2 cellular contexts compared by ENCODE assay signal in the genomic region with DNA sequence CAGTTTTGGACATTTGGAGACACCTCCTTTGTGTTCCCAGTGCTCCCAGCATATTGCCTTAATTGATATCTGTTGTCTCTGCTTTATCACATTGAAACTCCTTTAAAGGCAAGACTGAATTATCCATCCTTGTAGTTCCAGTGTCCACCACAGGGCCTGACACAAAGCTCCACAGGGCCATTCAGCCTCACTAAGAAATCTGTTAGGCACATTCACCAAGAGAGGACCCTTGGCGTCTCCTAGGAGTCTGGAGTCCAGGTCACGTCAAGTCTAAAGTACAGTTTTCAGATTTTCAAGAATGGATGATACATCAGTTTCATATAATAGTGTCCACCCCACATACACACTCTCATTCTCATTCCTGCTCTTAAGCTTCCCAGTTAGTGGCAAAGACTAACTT.
TF ChIP-seq lines count a peak whose summit lies in the region.

No MANE protein-coding gene starts in this region.

TF ChIP-seq in IMR-90, 13 proteins besides CTCF, POLR2A, EP300 and RAD21:
- TF ChIP-seq ELK1 (IDR thresholded peaks at IDR 0.05; ENCODE audit: borderline replicate concordance, low read depth, low read length) (no peak), CEBPB (IDR thresholded peaks at IDR 0.05; ENCODE audit: low read depth, low read length) (no peak), MXI1 (IDR thresholded peaks at IDR 0.05; ENCODE audit: borderline replicate concordance, low read depth, low read length) (no peak), SMC3 (IDR thresholded peaks at IDR 0.05; ENCODE audit: low read depth, low read length) (no peak), MAFK (IDR thresholded peaks at IDR 0.05; ENCODE audit: low read depth, low read length) (no peak), RFX5 (IDR thresholded peaks at IDR 0.05; ENCODE audit: low read depth, low read length) (no peak), RCOR1 (IDR thresholded peaks at IDR 0.05; ENCODE audit: insufficient replicate concordance, low read length) (no peak), CHD1 (IDR thresholded peaks at IDR 0.05; ENCODE audit: low read depth, low read length) (no peak), FOS (IDR thresholded peaks at IDR 0.05; ENCODE audit: low read depth, low read length) (no peak), MAZ (IDR thresholded peaks at IDR 0.05; ENCODE audit: borderline replicate concordance, low read depth, low read length) (no peak), BHLHE40 (IDR thresholded peaks at IDR 0.05; ENCODE audit: low read depth, low read length) (no peak), NFE2L2 (IDR thresholded peaks at IDR 0.05; ENCODE audit: low read depth, low read length) (no peak)
- TF ChIP-seq, protein P1, sequence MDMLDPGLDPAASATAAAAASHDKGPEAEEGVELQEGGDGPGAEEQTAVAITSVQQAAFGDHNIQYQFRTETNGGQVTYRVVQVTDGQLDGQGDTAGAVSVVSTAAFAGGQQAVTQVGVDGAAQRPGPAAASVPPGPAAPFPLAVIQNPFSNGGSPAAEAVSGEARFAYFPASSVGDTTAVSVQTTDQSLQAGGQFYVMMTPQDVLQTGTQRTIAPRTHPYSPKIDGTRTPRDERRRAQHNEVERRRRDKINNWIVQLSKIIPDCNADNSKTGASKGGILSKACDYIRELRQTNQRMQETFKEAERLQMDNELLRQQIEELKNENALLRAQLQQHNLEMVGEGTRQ (IDR thresholded peaks at IDR 0.05; ENCODE audit: low read depth, low read length), result no peak

TF ChIP-seq in K562, 482 proteins besides CTCF, POLR2A, EP300 and RAD21:
- TF ChIP-seq, protein P2, sequence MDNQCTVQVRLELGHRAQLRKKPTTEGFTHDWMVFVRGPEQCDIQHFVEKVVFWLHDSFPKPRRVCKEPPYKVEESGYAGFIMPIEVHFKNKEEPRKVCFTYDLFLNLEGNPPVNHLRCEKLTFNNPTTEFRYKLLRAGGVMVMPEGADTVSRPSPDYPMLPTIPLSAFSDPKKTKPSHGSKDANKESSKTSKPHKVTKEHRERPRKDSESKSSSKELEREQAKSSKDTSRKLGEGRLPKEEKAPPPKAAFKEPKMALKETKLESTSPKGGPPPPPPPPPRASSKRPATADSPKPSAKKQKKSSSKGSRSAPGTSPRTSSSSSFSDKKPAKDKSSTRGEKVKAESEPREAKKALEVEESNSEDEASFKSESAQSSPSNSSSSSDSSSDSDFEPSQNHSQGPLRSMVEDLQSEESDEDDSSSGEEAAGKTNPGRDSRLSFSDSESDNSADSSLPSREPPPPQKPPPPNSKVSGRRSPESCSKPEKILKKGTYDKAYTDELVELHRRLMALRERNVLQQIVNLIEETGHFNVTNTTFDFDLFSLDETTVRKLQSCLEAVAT (IDR thresholded peaks at IDR 0.05), result no peak
- no peak for TF ChIP-seq HMG20A (CRISPR knock-in tag; conservative IDR thresholded peaks at IDR 0.05)
- TF ChIP-seq, protein P3, sequence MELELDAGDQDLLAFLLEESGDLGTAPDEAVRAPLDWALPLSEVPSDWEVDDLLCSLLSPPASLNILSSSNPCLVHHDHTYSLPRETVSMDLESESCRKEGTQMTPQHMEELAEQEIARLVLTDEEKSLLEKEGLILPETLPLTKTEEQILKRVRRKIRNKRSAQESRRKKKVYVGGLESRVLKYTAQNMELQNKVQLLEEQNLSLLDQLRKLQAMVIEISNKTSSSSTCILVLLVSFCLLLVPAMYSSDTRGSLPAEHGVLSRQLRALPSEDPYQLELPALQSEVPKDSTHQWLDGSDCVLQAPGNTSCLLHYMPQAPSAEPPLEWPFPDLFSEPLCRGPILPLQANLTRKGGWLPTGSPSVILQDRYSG (tag; conservative IDR thresholded peaks at IDR 0.05; ENCODE audit: low read depth), result no peak
- TF ChIP-seq KAT2B (IDR thresholded peaks at IDR 0.05; ENCODE audit: low read depth, low read length), result no peak
- no peak for TF ChIP-seq XRCC3 (IDR thresholded peaks at IDR 0.05)
- TF ChIP-seq MTA1 (IDR thresholded peaks at IDR 0.05; ENCODE audit: borderline replicate concordance), result no peak
- no peak for TF ChIP-seq RBM14 (IDR thresholded peaks at IDR 0.05; ENCODE audit: borderline replicate concordance, insufficient read depth, low read depth, low read length)
